19 cellular contexts compared by ENCODE assay signal in the genomic region with DNA sequence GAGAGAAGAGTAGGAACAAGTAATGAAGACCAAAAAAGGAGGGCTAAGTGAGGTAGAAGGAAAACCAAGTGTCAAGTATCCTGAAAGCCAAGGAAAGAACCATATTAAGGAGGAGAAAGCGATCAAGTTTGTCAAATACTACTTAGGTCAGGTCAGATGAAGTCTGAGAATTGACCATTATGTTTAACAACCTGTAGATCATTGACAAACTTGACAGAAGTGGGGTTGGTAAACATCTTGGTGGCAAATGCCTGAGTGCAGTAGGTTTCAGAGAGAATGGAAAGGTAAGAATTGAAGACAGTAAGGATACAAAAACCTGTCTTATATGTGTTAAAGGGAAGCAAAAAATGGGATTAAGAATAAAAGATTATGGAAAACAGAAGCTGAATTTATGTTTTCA. TPM values are rescaled to one million over a fixed set of nuclear protein-coding genes. Genes with fewer than 3 reads are reported as not detected.
DNase-seq lines count a peak whose midpoint lies in the region; ATAC-seq and TF ChIP-seq lines count a peak whose summit lies in the region.
"Had no signal": no experiment of that assay in that cellular context is flagged by ENCODE, and none has a peak within 500 bp of the region (broad histone marks: within the 10 kb centered on the region; RNA-seq: fewer than 3 reads in every experiment).

No MANE protein-coding gene starts in this region.

- H3K9ac ChIP-seq in adipocyte (ENCODE audit: low read length) = peak overlapping the region; percentile 3
- H3K9ac ChIP-seq: BLaER1 treated with 17β-estradiol and CSF1 and Interleukin-3, amounts not matched to agents 10 nM and 100 nM had no signal

- POLR2A ChIA-PET in A673 (lab: Charles Lee; ENCODE audit: low non-redundant PET) = no interaction called here

- no TSS peak for BruUV-seq in A673 (replicated peaks; lab: Mats Ljungman, UMichigan)

- H3K4me3 ChIP-seq in adipocyte (ENCODE audit: low read length) (no peak overlapping the region), lower lobe of right lung (no peak overlapping the region), A673 (ENCODE audit: low read depth, low read length, poor library complexity, severe bottlenecking) (no peak overlapping the region)
- H3K4me3 ChIP-seq: BLaER1 treated with 17β-estradiol and CSF1 and Interleukin-3, amounts not matched to agents 10 nM and 100 nM had no signal

- CTCF ChIA-PET in A673 (lab: Charles Lee) = no interaction called here

- TF ChIP-seq CTCF in lower lobe of right lung (IDR thresholded peaks at IDR 0.05) (no peak), A673 (conservative IDR thresholded peaks at IDR 0.05; ENCODE audit: low read depth, low read length) (no peak)

- intact Hi-C loops in lower lobe of right lung (cut with DNase I) (no loop called here), A673 (cut with micrococcal nuclease; ENCODE audit: unreplicated experiment) (no loop called here)

- H3K9me3 ChIP-seq in adipocyte (ENCODE audit: control insufficient read depth, low read length) (no peaks in the 10 kb centered on the region), lower lobe of right lung (no peaks in the 10 kb centered on the region), A673 (ENCODE audit: low read depth, low read length, poor library complexity, severe bottlenecking) (no peaks in the 10 kb centered on the region)
- H3K9me3 ChIP-seq: BLaER1 treated with 17β-estradiol and CSF1 and Interleukin-3, amounts not matched to agents 10 nM and 100 nM; Caco-2 had no signal

- peaks cover 19% of the 10 kb centered on the region for H3K4me1 ChIP-seq in adipocyte (ENCODE audit: control insufficient read depth, insufficient read depth, low read length)
- H3K4me1 ChIP-seq in lower lobe of right lung = no peaks in the 10 kb centered on the region
- no peaks in the 10 kb centered on the region for H3K4me1 ChIP-seq in A673 (ENCODE audit: insufficient read depth, low read length, poor library complexity, severe bottlenecking)
- H3K4me1 ChIP-seq: BLaER1 treated with 17β-estradiol and CSF1 and Interleukin-3, amounts not matched to agents 10 nM and 100 nM had no signal

- peak; percentile 55 to 77 for ATAC-seq in lower lobe of right lung
- no peak for ATAC-seq in HG02870 (IDR thresholded peaks at IDR 0.05; ENCODE audit: unreplicated experiment)
- no peak for ATAC-seq in GM21723 (IDR thresholded peaks at IDR 0.05; ENCODE audit: unreplicated experiment)
- ATAC-seq: CD8-positive, alpha-beta T cell had no signal

- H3K27ac ChIP-seq in lower lobe of right lung = no peak overlapping the region
- no peak overlapping the region for H3K27ac ChIP-seq in A673 (ENCODE audit: low read depth, low read length, poor library complexity, severe bottlenecking)
- H3K27ac ChIP-seq: BLaER1 treated with 17β-estradiol and CSF1 and Interleukin-3, amounts not matched to agents 10 nM and 100 nM; C4-2B had no signal

- DNase-seq in HT-29 (ENCODE audit: low spot score) (peak; percentile 12), adipocyte (ENCODE audit: low read depth) (no peak), lower lobe of right lung (no peak), renal cortical epithelial cell (ENCODE audit: low read depth) (peak; percentile 23), HUDEP-2 (lab: John Stamatoyannopoulos, UW; ENCODE audit: unreplicated experiment in 76 of 76) (no peak), A673 (ENCODE audit: low spot score) (no peak)
- DNase-seq: 8988T; AML-193; Calu3; CD4-positive, alpha-beta T cell; CD8-positive, alpha-beta T cell; DMS79 treated with DMSO at 0.1 percent for 48 hours; GF-D8 had no signal

- H3K27me3 ChIP-seq in adipocyte (replicated peaks; ENCODE audit: control insufficient read depth, insufficient read depth, low read length) = no peaks in the 10 kb centered on the region
- H3K27me3 ChIP-seq in lower lobe of right lung (ENCODE audit: low read depth) = no peaks in the 10 kb centered on the region
- H3K27me3 ChIP-seq in A673 (replicated peaks; ENCODE audit: insufficient read depth, low read depth, low read length, poor library complexity) = peaks cover 46% of the 10 kb centered on the region
- H3K27me3 ChIP-seq: BLaER1 treated with 17β-estradiol and CSF1 and Interleukin-3, amounts not matched to agents 10 nM and 100 nM had no signal

- H3K36me3 ChIP-seq in adipocyte (ENCODE audit: control insufficient read depth, insufficient read depth, low read length, severe bottlenecking) (peaks cover 3% of the 10 kb centered on the region), lower lobe of right lung (no peaks in the 10 kb centered on the region), A673 (ENCODE audit: insufficient read depth, low read length, poor library complexity, severe bottlenecking) (no peaks in the 10 kb centered on the region)
- H3K36me3 ChIP-seq: BLaER1 treated with 17β-estradiol and CSF1 and Interleukin-3, amounts not matched to agents 10 nM and 100 nM had no signal

RNA-seq across cellular contexts. Expression of a gene that starts 3.7 kb away (rescaled TPM):
- total RNA-seq in HT-29 (2014; rRNA removed; shearing (Covaris generic)) = not detected in 2 replicates
- total RNA-seq in lower lobe of right lung = 10.9 TPM
- total RNA-seq in renal cortical epithelial cell = not detected in 2 replicates
- not detected in 2 replicates for total RNA-seq in A673 (2021)
- total RNA-seq: B cell; Caco-2; Calu3; CD4-positive, alpha-beta T cell; CD8-positive, alpha-beta T cell had no signal

RNA-seq across cellular contexts. Expression of a gene that starts 59.4 kb away (rescaled TPM):
- 0.16 TPM in 1 of 2 replicates, not detected in the other for total RNA-seq in HT-29 (2014; rRNA removed; shearing (Covaris generic))
- total RNA-seq in lower lobe of right lung = 31.2 TPM
- 1.6 and 3.0 TPM in 2 replicates for total RNA-seq in renal cortical epithelial cell
- total RNA-seq in A673 (2021) = not detected in 2 replicates
- total RNA-seq: Caco-2 had no signal

Comparison
In these comparisons a context has a peak if more than half of its experiments do, and no peak if none do; other contexts are left out.
1. DNase-seq: peak in HT-29 (single experiment) and renal cortical epithelial cell (single experiment); none in adipocyte (single experiment), lower lobe of right lung (single experiment), HUDEP-2 (0 of 76) and A673 (single experiment).
2. ATAC-seq: peak in lower lobe of right lung (2 of 2); none in HG02870 (single experiment) and GM21723 (single experiment).
3. RNA of a gene that starts 3.7 kb away (total RNA-seq): 10.9 TPM in lower lobe of right lung (single experiment); not detected in HT-29, not detected in renal cortical epithelial cell and not detected in A673; every median in the first group is over 10 times any median in the second.